ENCODE assay signal across 20 cellular contexts in genomic region chr10:1631282-1631681, GRCh38.
DNase-seq lines count a peak whose midpoint lies in the region; ATAC-seq and TF ChIP-seq lines count a peak whose summit lies in the region.
"Had no signal": no experiment of that assay in that cellular context is flagged by ENCODE, and none has a peak within 500 bp of the region (broad histone marks: within the 10 kb centered on the region; RNA-seq: fewer than 3 reads in every experiment).

No MANE protein-coding gene starts in this region.

- H3K27ac Mint-ChIP-seq in activated naive CD4-positive, alpha-beta T cell treated with anti-CD3 and anti-CD28 coated beads, Interleukin-2, amount 50 U/mL, for 24 hours = peak overlapping the region; percentile 47
- H3K27ac Mint-ChIP-seq in chondrocyte (ENCODE audit: unreplicated experiment) (no peak overlapping the region), type B pancreatic cell (no peak overlapping the region)
- no peak overlapping the region for H3K27ac Mint-ChIP-seq in activated T-helper 2 cell treated with anti-CD3 and anti-CD28 coated beads, Interferon-gamma antibody, Interleukin-2, Interleukin-4, amounts not matched to agents 10 μg/mL and 5 μg/mL and 100 μg/mL, durations not matched to agents 14 hours and 24 hours and 36 hours
- H3K27ac Mint-ChIP-seq: immature natural killer cell had no signal

- H3K4me1 Mint-ChIP-seq in activated naive CD4-positive, alpha-beta T cell treated with anti-CD3 and anti-CD28 coated beads, Interleukin-2, amount 50 U/mL, for 24 hours = peaks cover 7% of the 10 kb centered on the region
- H3K4me1 Mint-ChIP-seq in chondrocyte (ENCODE audit: low read depth) (no peaks in the 10 kb centered on the region), type B pancreatic cell (ENCODE audit: unreplicated experiment) (peaks cover 11% of the 10 kb centered on the region)
- H3K4me1 Mint-ChIP-seq in activated T-helper 2 cell treated with anti-CD3 and anti-CD28 coated beads, Interferon-gamma antibody, Interleukin-2, Interleukin-4, amounts not matched to agents 10 μg/mL and 5 μg/mL and 100 μg/mL, durations not matched to agents 14 hours and 24 hours and 36 hours (ENCODE audit: low read depth) = no peaks in the 10 kb centered on the region
- H3K4me1 Mint-ChIP-seq: immature natural killer cell had no signal

- H3K9me3 Mint-ChIP-seq in activated naive CD4-positive, alpha-beta T cell treated with anti-CD3 and anti-CD28 coated beads, Interleukin-2, amount 50 U/mL, for 24 hours = no peaks in the 10 kb centered on the region
- H3K9me3 Mint-ChIP-seq in chondrocyte (ENCODE audit: low read depth) (no peaks in the 10 kb centered on the region), type B pancreatic cell (no peaks in the 10 kb centered on the region)
- H3K9me3 Mint-ChIP-seq in activated T-helper 2 cell treated with anti-CD3 and anti-CD28 coated beads, Interferon-gamma antibody, Interleukin-2, Interleukin-4, amounts not matched to agents 10 μg/mL and 5 μg/mL and 100 μg/mL, durations not matched to agents 14 hours and 24 hours and 36 hours = no peaks in the 10 kb centered on the region
- H3K9me3 Mint-ChIP-seq: immature natural killer cell had no signal

- ATAC-seq in HG03354 (IDR thresholded peaks at IDR 0.05; ENCODE audit: poor library complexity, severe bottlenecking, unreplicated experiment) = no peak
- ATAC-seq: lower lobe of right lung had no signal

- DNase-seq in activated naive CD4-positive, alpha-beta T cell treated with Interleukin-2 at 50 U/mL for 16 hours = no peak
- DNase-seq in NCI-H1092 (lab: John Stamatoyannopoulos, UW) (peak; percentile 90), chondrocyte (ENCODE audit: low spot score) (peak; percentile 77), type B pancreatic cell (ENCODE audit: extremely low spot score, unreplicated experiment) (peak; percentile 62), BE2C (no peak)
- no peak for DNase-seq in activated T-helper 2 cell treated with anti-CD3 and anti-CD28 coated beads, Interferon-gamma antibody, Interleukin-2, Interleukin-4, amounts not matched to agents 10 μg/mL and 5 μg/mL and 100 μg/mL, durations not matched to agents 14 hours and 24 hours and 36 hours (ENCODE audit: low spot score)
- DNase-seq: activated CD8-positive, alpha-beta memory T cell treated with anti-CD3 and anti-CD28 coated beads for 24 hours; cortex of kidney; immature natural killer cell; lower lobe of right lung; MG63; NCI-H187; NCI-H69; occipital lobe; retina; Right ventricle myocardium superior; stimulated activated CD4-positive, alpha-beta T cell treated with anti-CD3 and anti-CD28 coated beads, Interleukin-12 subunit alpha, Interleukin-12 subunit beta, amount 100 ng/mL, for 4 hours had no signal

- H3K4me3 Mint-ChIP-seq in activated naive CD4-positive, alpha-beta T cell treated with anti-CD3 and anti-CD28 coated beads, Interleukin-2, amount 50 U/mL, for 24 hours = no peak overlapping the region
- no peak overlapping the region for H3K4me3 Mint-ChIP-seq in chondrocyte (ENCODE audit: unreplicated experiment)
- H3K4me3 Mint-ChIP-seq in type B pancreatic cell = no peak overlapping the region
- H3K4me3 Mint-ChIP-seq in activated T-helper 2 cell treated with anti-CD3 and anti-CD28 coated beads, Interferon-gamma antibody, Interleukin-2, Interleukin-4, amounts not matched to agents 10 μg/mL and 5 μg/mL and 100 μg/mL, durations not matched to agents 14 hours and 24 hours and 36 hours (ENCODE audit: low read depth) = no peak overlapping the region
- H3K4me3 Mint-ChIP-seq: immature natural killer cell had no signal

- H3K36me3 ChIP-seq in BE2C = no peaks in the 10 kb centered on the region
- H3K36me3 ChIP-seq: lower lobe of right lung, MG63, suprapubic skin had no signal

- TF ChIP-seq CTCF in chondrocyte (IDR thresholded peaks at IDR 0.05) (no peak), type B pancreatic cell (conservative IDR thresholded peaks at IDR 0.05) (no peak), BE2C (IDR thresholded peaks at IDR 0.05; ENCODE audit: low read depth, low read length) (no peak)

- H3K9me3 ChIP-seq in BE2C = no peaks in the 10 kb centered on the region
- H3K9me3 ChIP-seq: lower lobe of right lung, MG63 had no signal

- H3K4me3 ChIP-seq in BE2C (ENCODE audit: low read depth, low read length) = no peak overlapping the region
- H3K4me3 ChIP-seq: lower lobe of right lung, MG63, suprapubic skin had no signal

- peaks cover 3% of the 10 kb centered on the region for H3K27me3 Mint-ChIP-seq in activated naive CD4-positive, alpha-beta T cell treated with anti-CD3 and anti-CD28 coated beads, Interleukin-2, amount 50 U/mL, for 24 hours
- H3K27me3 Mint-ChIP-seq in chondrocyte (ENCODE audit: low read depth) (peaks cover 3% of the 10 kb centered on the region), type B pancreatic cell (peaks cover 11% of the 10 kb centered on the region)
- H3K27me3 Mint-ChIP-seq in activated T-helper 2 cell treated with anti-CD3 and anti-CD28 coated beads, Interferon-gamma antibody, Interleukin-2, Interleukin-4, amounts not matched to agents 10 μg/mL and 5 μg/mL and 100 μg/mL, durations not matched to agents 14 hours and 24 hours and 36 hours (ENCODE audit: low read depth) = no peaks in the 10 kb centered on the region

- intact Hi-C loops in activated T-helper 2 cell treated with anti-CD3 and anti-CD28 coated beads, Interferon-gamma antibody, Interleukin-2, Interleukin-4, amounts not matched to agents 10 μg/mL and 5 μg/mL and 100 μg/mL, durations not matched to agents 14 hours and 24 hours and 36 hours (cut with micrococcal nuclease) = no loop called here

- no peaks in the 10 kb centered on the region for H3K4me1 ChIP-seq in BE2C
- H3K4me1 ChIP-seq: lower lobe of right lung, suprapubic skin had no signal

- H3K36me3 Mint-ChIP-seq in activated naive CD4-positive, alpha-beta T cell treated with anti-CD3 and anti-CD28 coated beads, Interleukin-2, amount 50 U/mL, for 24 hours = no peaks in the 10 kb centered on the region
- H3K36me3 Mint-ChIP-seq in chondrocyte (ENCODE audit: low read depth) (no peaks in the 10 kb centered on the region), type B pancreatic cell (peaks cover 4% of the 10 kb centered on the region)
- H3K36me3 Mint-ChIP-seq in activated T-helper 2 cell treated with anti-CD3 and anti-CD28 coated beads, Interferon-gamma antibody, Interleukin-2, Interleukin-4, amounts not matched to agents 10 μg/mL and 5 μg/mL and 100 μg/mL, durations not matched to agents 14 hours and 24 hours and 36 hours (ENCODE audit: low read depth) = no peaks in the 10 kb centered on the region
- H3K36me3 Mint-ChIP-seq: immature natural killer cell had no signal

- H3K27me3 ChIP-seq in BE2C = no peaks in the 10 kb centered on the region
- H3K27me3 ChIP-seq: MG63 had no signal

Comparison
In these comparisons a context has a peak if more than half of its experiments do, and no peak if none do; other contexts are left out.
1. DNase-seq: peak in NCI-H1092 (single experiment), chondrocyte (single experiment) and type B pancreatic cell (single experiment); none in activated naive CD4-positive, alpha-beta T cell treated with Interleukin-2 at 50 U/mL for 16 hours (single experiment), BE2C (single experiment) and activated T-helper 2 cell treated with anti-CD3 and anti-CD28 coated beads, Interferon-gamma antibody, Interleukin-2, Interleukin-4, amounts not matched to agents 10 μg/mL and 5 μg/mL and 100 μg/mL, durations not matched to agents 14 hours and 24 hours and 36 hours (single experiment).